In the genomic region with DNA sequence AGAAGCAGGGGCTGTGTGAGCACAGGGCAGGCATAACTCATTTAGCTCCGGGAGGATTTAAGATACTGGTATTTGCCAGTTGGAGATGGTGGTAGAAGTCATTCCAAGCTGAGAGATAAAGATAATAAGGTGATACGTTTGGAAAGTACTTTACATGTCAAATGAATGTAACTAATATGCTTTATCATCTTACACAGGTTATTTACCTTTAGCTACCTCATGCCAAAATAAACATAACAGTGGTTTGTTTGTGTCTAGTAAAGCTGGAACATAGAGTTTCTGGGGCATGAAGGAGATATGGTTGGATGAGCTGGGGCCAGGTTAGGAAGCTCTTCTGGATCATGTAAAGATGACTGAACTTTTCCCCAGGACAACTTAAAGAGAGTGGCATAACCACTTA, we compare ENCODE assay signal across 25 cellular contexts.
DNase-seq lines count a peak whose midpoint lies in the region; ATAC-seq lines count a peak whose summit lies in the region.
"Had no signal": no experiment of that assay in that cellular context is flagged by ENCODE, and none has a peak within 500 bp of the region (broad histone marks: within the 10 kb centered on the region; RNA-seq: fewer than 3 reads in every experiment).

No MANE protein-coding gene starts in this region.

- no peak for ATAC-seq in HG03457 (IDR thresholded peaks at IDR 0.05; ENCODE audit: unreplicated experiment)
- no peak for ATAC-seq in HG02973 (IDR thresholded peaks at IDR 0.05; ENCODE audit: unreplicated experiment)
- ATAC-seq: GM23338, WTC11 had no signal

- peak; percentile 95 for DNase-seq in DMS53 treated with DMSO at 0.1 percent for 48 hours (lab: John Stamatoyannopoulos, UW; ENCODE audit: unreplicated experiment)
- peak; percentile 63 for DNase-seq in NCI-H146 (lab: John Stamatoyannopoulos, UW)
- peak; percentile 82 for DNase-seq in NCI-H69 (lab: John Stamatoyannopoulos, UW)
- peak; percentile 38 for DNase-seq in kidney tubule cell (ENCODE audit: low spot score)
- DNase-seq in iPS-NIHi11 (ENCODE audit: low spot score), result no peak
- DNase-seq in activated CD4-positive, alpha-beta T cell treated with anti-CD3 and anti-CD28 coated beads for 1 hour, result no peak
- DNase-seq: activated CD4-positive, alpha-beta T cell treated with anti-CD3 and anti-CD28 coated beads, Interleukin-2, amount 50 U/mL, for 4 hours; activated naive CD4-positive, alpha-beta T cell treated with anti-CD3 and anti-CD28 coated beads, Interleukin-2, amount 50 U/mL, for 16 hours; amygdala; cortex of kidney; GF-D8; KBM-7; kidney; MM.1S; NCI-H1694; NCI-H524 treated with DMSO at 0.1 percent for 48 hours; Right ventricle myocardium superior; stimulated activated CD4-positive, alpha-beta T cell treated with anti-CD3 and anti-CD28 coated beads, Interleukin-15, amount 100 ng/mL, for 24 hours; SW 1271; T1000; thyroid gland had no signal

Comparison
In these comparisons a context has a peak if more than half of its experiments do, and no peak if none do; other contexts are left out.
1. DNase-seq: peak in DMS53 treated with DMSO at 0.1 percent for 48 hours (single experiment), NCI-H146 (single experiment), NCI-H69 (single experiment) and kidney tubule cell (single experiment); none in iPS-NIHi11 (single experiment) and activated CD4-positive, alpha-beta T cell treated with anti-CD3 and anti-CD28 coated beads for 1 hour (single experiment).